ENCODE assay signal across 23 cellular contexts in genomic region chr15:27341780-27342343, GRCh38.
"Had no signal": no experiment of that assay in that cellular context is flagged by ENCODE, and none has a peak within 500 bp of the region (broad histone marks: within the 10 kb centered on the region; RNA-seq: fewer than 3 reads in every experiment).

No MANE protein-coding gene starts in this region.

- H3K4me3 ChIP-seq: coronary artery, heart left ventricle, lung, psoas muscle, sigmoid colon, skin epidermis, stomach had no signal

- H3K9me3 ChIP-seq: neutrophil, psoas muscle had no signal

- FAIRE-seq: endothelial cell of umbilical vein had no signal

- H3K27ac ChIP-seq: coronary artery, heart left ventricle, neutrophil, psoas muscle, sigmoid colon, skin epidermis, stomach had no signal

- H3K36me3 ChIP-seq: heart left ventricle, neutrophil, sigmoid colon, stomach had no signal

- H3K4me1 ChIP-seq: heart left ventricle, psoas muscle, sigmoid colon, stomach had no signal

- H3K27me3 ChIP-seq: heart left ventricle, neutrophil, sigmoid colon, stomach had no signal

- H3K4me1 Mint-ChIP-seq: naive thymus-derived CD4-positive, alpha-beta T cell had no signal

- DNase-seq: effector CD4-positive, alpha-beta T cell; endodermal cell; erythroblast; foreskin melanocyte; heart left ventricle; hippocampal formation; kidney glomerular epithelial cell; mesendoderm; naive thymus-derived CD4-positive, alpha-beta T cell; nephron progenitor cell; psoas muscle; retina; sigmoid colon; stimulated activated CD4-positive, alpha-beta T cell treated with anti-CD3 and anti-CD28 coated beads, Interleukin-12 subunit alpha, Interleukin-12 subunit beta, amount 100 ng/mL, for 4 hours; stimulated activated naive CD4-positive, alpha-beta T cell; stomach; substantia nigra; trophoblast cell had no signal

- H3K27me3 Mint-ChIP-seq: naive thymus-derived CD4-positive, alpha-beta T cell had no signal

- H3K9me3 Mint-ChIP-seq: endodermal cell, nephron progenitor cell had no signal

- H3K27ac Mint-ChIP-seq: endodermal cell; naive thymus-derived CD4-positive, alpha-beta T cell; nephron progenitor cell had no signal

- H3K4me3 Mint-ChIP-seq: endodermal cell; naive thymus-derived CD4-positive, alpha-beta T cell; nephron progenitor cell had no signal

- ATAC-seq: heart left ventricle; naive thymus-derived CD4-positive, alpha-beta T cell; psoas muscle had no signal

- H3K36me3 Mint-ChIP-seq: naive thymus-derived CD4-positive, alpha-beta T cell had no signal
